In the genomic region with DNA sequence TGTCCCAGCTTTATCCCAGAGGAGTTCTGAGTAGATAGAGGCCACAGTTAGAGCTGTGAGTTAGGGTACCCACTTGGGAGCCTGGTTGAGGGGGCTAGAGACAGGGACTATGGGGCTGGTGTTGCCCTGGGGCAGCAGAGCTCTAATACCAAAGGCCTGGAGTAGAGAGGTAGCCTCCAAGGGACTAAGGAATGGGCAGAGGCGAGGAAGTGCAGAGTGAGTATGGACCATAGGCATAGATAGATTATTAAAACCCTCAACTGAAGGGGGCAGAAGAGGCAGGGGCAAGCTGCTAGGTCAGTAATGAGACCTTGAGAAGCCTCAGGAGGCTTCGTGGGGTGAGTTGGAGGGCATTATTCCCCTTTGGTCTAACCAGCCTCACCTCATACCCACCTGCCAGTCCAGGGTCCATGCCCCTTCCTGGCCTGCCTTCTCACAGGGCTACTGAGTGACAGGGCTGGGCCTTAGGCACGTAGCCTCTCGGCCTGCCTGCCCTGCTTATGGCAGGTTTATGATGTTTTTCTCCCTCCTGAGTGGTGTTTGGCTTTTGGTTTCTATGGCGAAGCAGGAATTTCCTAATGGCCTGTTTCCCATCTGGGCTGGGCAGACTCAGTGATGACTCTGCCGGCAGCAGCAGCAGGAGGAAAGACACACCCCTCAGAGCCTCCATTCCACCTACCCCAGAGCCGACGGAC, we compare ENCODE assay signal across 10 cellular contexts. TPM values are rescaled to one million over a fixed set of nuclear protein-coding genes. Genes with fewer than 3 reads are reported as not detected.
DNase-seq lines count a peak whose midpoint lies in the region; ATAC-seq and TF ChIP-seq lines count a peak whose summit lies in the region.
"Had no signal": no experiment of that assay in that cellular context is flagged by ENCODE, and none has a peak within 500 bp of the region (broad histone marks: within the 10 kb centered on the region; RNA-seq: fewer than 3 reads in every experiment).

No MANE protein-coding gene starts in this region.

- peaks cover 0 to 2% of the 10 kb centered on the region in 2 donors for H3K4me1 Mint-ChIP-seq in effector memory CD8-positive, alpha-beta T cell (ENCODE audit: low read depth in 2 of 2)

- no peak overlapping the region for H3K4me3 Mint-ChIP-seq in effector memory CD8-positive, alpha-beta T cell
- H3K4me3 Mint-ChIP-seq: natural killer cell; T-helper 1 cell treated with Interleukin-12 subunit alpha and Interleukin-12 subunit beta and Interleukin-4 antibody, amounts not matched to agents 30 μg/mL and 1 μg/mL, for 36 hours had no signal

- intact Hi-C loops in prostate gland (cut with DNase I): loop anchor here (10.0 kb wide), 1 partner anchor 631 kb away; a partner anchor contains a TSS

- peak; percentile 99 for DNase-seq in EH (ENCODE audit: low read depth)
- peak; percentile 93 to 94 for DNase-seq in SJSA1 (ENCODE audit: low read depth in 1 of 2, low spot score in 2 of 2)
- peak; percentile 67 for DNase-seq in prostate gland (ENCODE audit: low spot score)
- no peak for DNase-seq in effector memory CD8-positive, alpha-beta T cell
- DNase-seq: natural killer cell had no signal

- ATAC-seq in gastroesophageal sphincter (peak; percentile 88), GM21786 (IDR thresholded peaks at IDR 0.05; ENCODE audit: unreplicated experiment) (no peak), HG03442 (IDR thresholded peaks at IDR 0.05; ENCODE audit: unreplicated experiment) (no peak), GM19351 (IDR thresholded peaks at IDR 0.05; ENCODE audit: unreplicated experiment) (no peak)
- no peak for ATAC-seq in effector memory CD8-positive, alpha-beta T cell (replicated peaks)
- ATAC-seq: natural killer cell had no signal

- no peaks in the 10 kb centered on the region for H3K27me3 Mint-ChIP-seq in effector memory CD8-positive, alpha-beta T cell

- H3K36me3 Mint-ChIP-seq in effector memory CD8-positive, alpha-beta T cell (ENCODE audit: insufficient read depth): no peaks in the 10 kb centered on the region
- H3K36me3 Mint-ChIP-seq: natural killer cell had no signal

- H3K27ac Mint-ChIP-seq in effector memory CD8-positive, alpha-beta T cell: no peak overlapping the region
- H3K27ac Mint-ChIP-seq: natural killer cell had no signal

- no peaks in the 10 kb centered on the region for H3K27me3 ChIP-seq in SJSA1 (replicated peaks)
- no peaks in the 10 kb centered on the region for H3K27me3 ChIP-seq in gastroesophageal sphincter
- H3K27me3 ChIP-seq in prostate gland (replicated peaks; ENCODE audit: insufficient read depth): no peaks in the 10 kb centered on the region

- 19 to 38% methylated on average over 2 to 4 of the region's 8 CpGs for WGBS in gastroesophageal sphincter (ENCODE audit: low coverage in 1 of 2), 2 donors
- WGBS in prostate gland: 29% methylated on average over 8 of the region's 8 CpGs

- TF ChIP-seq CTCF in gastroesophageal sphincter (IDR thresholded peaks at IDR 0.05): no peak
- no peak for TF ChIP-seq CTCF in prostate gland (IDR thresholded peaks at IDR 0.05)

- TF ChIP-seq EP300 in gastroesophageal sphincter (IDR thresholded peaks at IDR 0.05): no peak

- H3K4me1 ChIP-seq in SJSA1 (replicated peaks) (peaks cover 100% of the 10 kb centered on the region), gastroesophageal sphincter (peaks cover 4 to 100% (median 67%) of the 10 kb centered on the region in 3 donors), prostate gland (replicated peaks) (peaks cover 24% of the 10 kb centered on the region)

- H3K36me3 ChIP-seq in SJSA1 (peaks cover 85% of the 10 kb centered on the region), gastroesophageal sphincter (peaks cover 0 to 63% of the 10 kb centered on the region in 2 donors), prostate gland (no peaks in the 10 kb centered on the region)

- no peaks in the 10 kb centered on the region for H3K9me3 Mint-ChIP-seq in effector memory CD8-positive, alpha-beta T cell
- H3K9me3 Mint-ChIP-seq: natural killer cell; T-helper 1 cell treated with Interleukin-12 subunit alpha and Interleukin-12 subunit beta and Interleukin-4 antibody, amounts not matched to agents 30 μg/mL and 1 μg/mL, for 36 hours had no signal

- TF ChIP-seq POLR2A in gastroesophageal sphincter (IDR thresholded peaks at IDR 0.05): peak in 1 of 2 donors; percentile 52
- peak; percentile 73 for TF ChIP-seq POLR2A in prostate gland (IDR thresholded peaks at IDR 0.05)

- H3K4me3 ChIP-seq in SJSA1: no peak overlapping the region
- H3K4me3 ChIP-seq in gastroesophageal sphincter: no peak overlapping the region
- H3K4me3 ChIP-seq in prostate gland: no peak overlapping the region

- peak overlapping the region; percentile 83 for H3K27ac ChIP-seq in SJSA1
- H3K27ac ChIP-seq in gastroesophageal sphincter: peak overlapping the region; percentile 76 to 99 (median 98)
- peak overlapping the region; percentile 63 to 86 for H3K27ac ChIP-seq in prostate gland

- H3K9me3 ChIP-seq in SJSA1 (replicated peaks) (no peaks in the 10 kb centered on the region), gastroesophageal sphincter (no peaks in the 10 kb centered on the region), prostate gland (no peaks in the 10 kb centered on the region)

RNA-seq across cellular contexts. Expression of a gene that starts 8.0 kb away (rescaled TPM):
- total RNA-seq in SJSA1 (2014; rRNA removed; shearing (Covaris generic)): 52.2 and 94.1 TPM in 2 replicates
- total RNA-seq in gastroesophageal sphincter: 100 to 1,000 TPM in 1 of 4 donors, 10 to 100 TPM in 3; 75.0 to 200 (median 92.7) TPM
- 10 to 100 TPM; 35.9 to 50.2 TPM for total RNA-seq in prostate gland
- total RNA-seq: natural killer cell had no signal

RNA-seq across cellular contexts. Expression of a gene that starts 28.7 kb away (rescaled TPM):
- total RNA-seq in SJSA1 (2014; rRNA removed; shearing (Covaris generic)): 3.8 and 4.4 TPM in 2 replicates
- total RNA-seq in gastroesophageal sphincter: 1 to 10 TPM in 1 of 4 donors, under 1 TPM in 3; 0.25 to 1.1 (median 0.61) TPM
- 1 to 10 TPM; 5.5 to 8.2 TPM for total RNA-seq in prostate gland

RNA-seq across cellular contexts. Expression of a gene that starts 37.8 kb away (rescaled TPM):
- 222 and 261 TPM in 2 replicates for total RNA-seq in SJSA1 (2014; rRNA removed; shearing (Covaris generic))
- total RNA-seq in gastroesophageal sphincter (10 to 100 TPM; 32.8 to 48.7 (median 37.6) TPM), prostate gland (10 to 100 TPM; 16.8 to 18.0 TPM)

Comparison
In these comparisons a context has a peak if more than half of its experiments do, and no peak if none do; other contexts are left out.
1. DNase-seq: peak in EH (single experiment), SJSA1 (2 of 2) and prostate gland (single experiment); none in effector memory CD8-positive, alpha-beta T cell (0 of 3).
2. Peak in every context shown above with its lines, with median percentiles within 50 percentile points of each other: H3K27ac ChIP-seq.